21 cellular contexts compared by ENCODE assay signal in genomic region chr17:46776298-46777005, GRCh38. TPM values are rescaled to one million over a fixed set of nuclear protein-coding genes. Genes with fewer than 3 reads are reported as not detected.
DNase-seq lines count a peak whose midpoint lies in the region; ATAC-seq and TF ChIP-seq lines count a peak whose summit lies in the region.
"Had no signal": no experiment of that assay in that cellular context is flagged by ENCODE, and none has a peak within 500 bp of the region (broad histone marks: within the 10 kb centered on the region; RNA-seq: fewer than 3 reads in every experiment).

No MANE protein-coding gene starts in this region.

- H3K4me3 ChIP-seq in SK-N-SH (ENCODE audit: low read depth in 2 of 2, low read length in 1 of 2) (no peak overlapping the region), trophoblast cell (ENCODE audit: low read depth, low read length) (peak overlapping the region; percentile 8)
- H3K4me3 ChIP-seq: Peyer's patch, SK-N-MC had no signal

- no peak overlapping the region for H2BK12ac ChIP-seq in trophoblast cell (ENCODE audit: low read length)

- DNase-seq in SK-N-SH (peak; percentile 41), chondrocyte (ENCODE audit: low spot score) (peak; percentile 53), trophoblast cell (no peak), Right ventricle myocardium superior (no peak), 8988T (no peak), mesenteric fat pad (ENCODE audit: low spot score) (no peak)
- DNase-seq: C1 segment of cervical spinal cord; CD4-positive, alpha-beta memory T cell; COR-L47; IMR-90; MM.1S; NCI-H1694; NCI-H2029 treated with DMSO at 0.1 percent for 48 hours; NCI-H226; NCI-H510A; SIG-M5 had no signal

- H3K23ac ChIP-seq in trophoblast cell (ENCODE audit: low read length): no peak overlapping the region

- no peak overlapping the region for H3K18ac ChIP-seq in trophoblast cell (ENCODE audit: low read length)

- H3K27me3 Mint-ChIP-seq in chondrocyte (ENCODE audit: low read depth): no peaks in the 10 kb centered on the region

- H3K9me2 ChIP-seq in SK-N-SH: no peaks in the 10 kb centered on the region

- no peak overlapping the region for H4K12ac ChIP-seq in trophoblast cell (ENCODE audit: low read depth, low read length)

- no peaks in the 10 kb centered on the region for H3K36me3 Mint-ChIP-seq in chondrocyte (ENCODE audit: low read depth)
- H3K36me3 Mint-ChIP-seq: CD4-positive, alpha-beta memory T cell had no signal

- TF ChIP-seq CTCF in SK-N-SH (IDR thresholded peaks at IDR 0.05) (no peak), chondrocyte (IDR thresholded peaks at IDR 0.05) (no peak)

- no peaks in the 10 kb centered on the region for H3K79me2 ChIP-seq in SK-N-SH (ENCODE audit: insufficient read depth)
- H3K79me2 ChIP-seq in trophoblast cell (ENCODE audit: control insufficient read depth, insufficient read depth, low read length, poor library complexity): no peaks in the 10 kb centered on the region

- H3K4me2 ChIP-seq in SK-N-SH (no peak overlapping the region), trophoblast cell (ENCODE audit: low read length) (no peak overlapping the region)
- H3K4me2 ChIP-seq: KMS-11 had no signal

- H3K27ac Mint-ChIP-seq in chondrocyte (ENCODE audit: unreplicated experiment): no peak overlapping the region
- H3K27ac Mint-ChIP-seq: CD4-positive, alpha-beta memory T cell had no signal

- 80% methylated on average over 11 of the region's 12 CpGs for WGBS in SK-N-SH (ENCODE audit: low lambda C conversion rate)
- WGBS in trophoblast cell (ENCODE audit: extremely low coverage, insufficient coverage, insufficient read length): no CpG with 5 or more reads among the region's 12 CpGs

- H3K9me3 Mint-ChIP-seq in chondrocyte (ENCODE audit: low read depth): no peaks in the 10 kb centered on the region
- H3K9me3 Mint-ChIP-seq: CD4-positive, alpha-beta memory T cell had no signal

- intact Hi-C loops in Right ventricle myocardium superior (cut with DNase I): no loop called here

- H3K27me3 ChIP-seq in SK-N-SH (ENCODE audit: insufficient read depth) (no peaks in the 10 kb centered on the region), trophoblast cell (ENCODE audit: insufficient read depth, low read length) (no peaks in the 10 kb centered on the region)
- H3K27me3 ChIP-seq: Peyer's patch had no signal

- H3K27ac ChIP-seq in SK-N-SH (ENCODE audit: low read depth in 2 of 2, low read length in 1 of 2) (no peak overlapping the region), trophoblast cell (ENCODE audit: low read depth, low read length) (no peak overlapping the region)
- H3K27ac ChIP-seq: 22Rv1, KMS-11, SK-N-MC had no signal

- H3K4ac ChIP-seq in trophoblast cell (ENCODE audit: low read depth, low read length): no peak overlapping the region

- TF ChIP-seq RAD21 in SK-N-SH (IDR thresholded peaks at IDR 0.05; ENCODE audit: low read length): no peak

- CTCF ChIA-PET in SK-N-SH (lab: Yijun Ruan, JAX): interaction anchor here (0.8 to 1.5 kb wide), 4 partner anchors 9 to 65 kb away, joined by 3 to 11 read pairs (median 3); no protein-coding TSS in a partner anchor

- no peak overlapping the region for H3K14ac ChIP-seq in trophoblast cell (ENCODE audit: low read length)

- H3F3A ChIP-seq in SK-N-SH (replicated peaks; ENCODE audit: insufficient read depth): peaks cover 4% of the 10 kb centered on the region

- no peaks in the 10 kb centered on the region for H3K36me3 ChIP-seq in SK-N-SH (replicated peaks in 1 of 2; ENCODE audit: control insufficient read depth in 1 of 2, insufficient read depth in 2 of 2, low read length in 1 of 2)
- H3K36me3 ChIP-seq in trophoblast cell (ENCODE audit: control insufficient read depth in 1 of 2, insufficient read depth in 2 of 2, low read length in 2 of 2): no peaks in the 10 kb centered on the region
- H3K36me3 ChIP-seq: Peyer's patch had no signal

- H2BK5ac ChIP-seq in trophoblast cell (ENCODE audit: low read depth, low read length, poor library complexity): no peak overlapping the region

- H3K4me1 Mint-ChIP-seq in chondrocyte (ENCODE audit: low read depth): peaks cover 3% of the 10 kb centered on the region

- H2AK5ac ChIP-seq in trophoblast cell (ENCODE audit: low read length): no peak overlapping the region

- no peak for TF ChIP-seq EP300 in SK-N-SH (IDR thresholded peaks at IDR 0.05; ENCODE audit: borderline replicate concordance in 1 of 2, low read depth in 1 of 2, low read length in 1 of 2)

- POLR2A ChIA-PET in SK-N-SH (lab: Yijun Ruan, JAX): no interaction called here

- H4K20me1 ChIP-seq in SK-N-SH (ENCODE audit: insufficient read depth): no peaks in the 10 kb centered on the region

- H2AFZ ChIP-seq in SK-N-SH (ENCODE audit: low read depth) (no peak overlapping the region), trophoblast cell (ENCODE audit: insufficient read depth, low read length, poor library complexity) (no peak overlapping the region)

- ATAC-seq in SK-N-SH treated with all-trans-retinoic acid at 6 μM for 48 hours (no peak), Right ventricle myocardium superior (ENCODE audit: poor library complexity) (no peak)

- no peak overlapping the region for H4K91ac ChIP-seq in trophoblast cell (ENCODE audit: low read depth, low read length)

- H4K8ac ChIP-seq in trophoblast cell (ENCODE audit: low read depth, low read length): no peak overlapping the region

- H3K9me3 ChIP-seq in SK-N-SH (no peaks in the 10 kb centered on the region), trophoblast cell (ENCODE audit: insufficient read depth, low read depth, low read length) (peaks cover 3% of the 10 kb centered on the region)
- H3K9me3 ChIP-seq: Peyer's patch had no signal

- H3K79me1 ChIP-seq in trophoblast cell (ENCODE audit: low read length): peaks cover 4% of the 10 kb centered on the region

- H3K4me3 Mint-ChIP-seq in chondrocyte (ENCODE audit: unreplicated experiment): no peak overlapping the region
- H3K4me3 Mint-ChIP-seq: CD4-positive, alpha-beta memory T cell had no signal

- H3K4me1 ChIP-seq in SK-N-SH (ENCODE audit: control insufficient read depth in 1 of 2, insufficient read depth in 2 of 2, low read depth in 1 of 2, low read length in 1 of 2) (peaks cover 0 to 5% of the 10 kb centered on the region in 2 experiments; a peak in 1 of 4 replicates), trophoblast cell (ENCODE audit: control insufficient read depth in 1 of 2, insufficient read depth in 2 of 2, low read length in 2 of 2) (peaks cover 7 to 10% of the 10 kb centered on the region in 2 experiments)

- H2BK120ac ChIP-seq in trophoblast cell (ENCODE audit: insufficient read depth, low read length, poor library complexity): no peak overlapping the region

- H3K9ac ChIP-seq in SK-N-SH (no peak overlapping the region), trophoblast cell (ENCODE audit: low read length) (no peak overlapping the region)
- H3K9ac ChIP-seq: KMS-11 had no signal

TF ChIP-seq in SK-N-SH, 30 proteins besides CTCF, POLR2A, EP300 and RAD21 (continues in another document):
- TF ChIP-seq MXI1 (IDR thresholded peaks at IDR 0.05; ENCODE audit: low read depth, low read length) (no peak), IRF3 (IDR thresholded peaks at IDR 0.05; ENCODE audit: low read depth, low read length) (no peak)

TF ChIP-seq in SK-N-SH treated with all-trans-retinoic acid at 6 μM for 48 hours, 23 proteins besides CTCF, POLR2A, EP300 and RAD21:
- no peak for TF ChIP-seq TOX (CRISPR knock-in tag; IDR thresholded peaks at IDR 0.05; ENCODE audit: borderline replicate concordance)
- no peak for TF ChIP-seq ZNF565 (CRISPR knock-in tag; conservative IDR thresholded peaks at IDR 0.05; ENCODE audit: low read depth)
- TF ChIP-seq ZFP3 (CRISPR knock-in tag; IDR thresholded peaks at IDR 0.05): no peak
- no peak for TF ChIP-seq RARB (CRISPR knock-in tag; IDR thresholded peaks at IDR 0.05)
- TF ChIP-seq POU6F1 (CRISPR knock-in tag; IDR thresholded peaks at IDR 0.05; ENCODE audit: borderline replicate concordance, low read depth): no peak
- TF ChIP-seq BACH2 (CRISPR knock-in tag; IDR thresholded peaks at IDR 0.05; ENCODE audit: borderline replicate concordance): no peak
- no peak for TF ChIP-seq CREB5 (CRISPR knock-in tag; IDR thresholded peaks at IDR 0.05; ENCODE audit: low read depth)

RNA-seq across cellular contexts. Expression of gene WNT3, which starts 42.0 kb away (rescaled TPM):
- 5.3 and 7.6 TPM in 2 replicates for polyA plus RNA-seq in SK-N-SH (2012; rRNA removed)
- 3.7 and 4.9 TPM in 2 replicates for polyA plus RNA-seq in SK-N-SH (2012; cell fraction: cytosol; rRNA removed)
- 13.4 and 18.7 TPM in 2 replicates for polyA plus RNA-seq in SK-N-SH (2012; cell fraction: nucleus; rRNA removed)
- total RNA-seq in chondrocyte (4.1 to 5.2 TPM (median 4.9 TPM) in 3 replicates), Right ventricle myocardium superior (0.91 TPM), mesenteric fat pad (1.9 TPM)
- 6.5 and 6.7 TPM in 2 replicates for polyA plus RNA-seq in trophoblast cell (2013)
- total RNA-seq: CD4-positive, alpha-beta memory T cell had no signal
- polyA plus RNA-seq: CD4-positive, alpha-beta memory T cell had no signal

Comparison
In these comparisons a context has a peak if more than half of its experiments do, and no peak if none do; other contexts are left out.
1. DNase-seq: peak in SK-N-SH (single experiment) and chondrocyte (single experiment); none in trophoblast cell (0 of 2), Right ventricle myocardium superior (single experiment), 8988T (single experiment) and mesenteric fat pad (single experiment).